ENCODE assay signal across 9 cellular contexts in genomic region chr11:6568191-6568918, GRCh38. TPM values are rescaled to one million over a fixed set of nuclear protein-coding genes. Genes with fewer than 3 reads are reported as not detected.
DNase-seq lines count a peak whose midpoint lies in the region; ATAC-seq, FAIRE-seq and TF ChIP-seq lines count a peak whose summit lies in the region.
"Had no signal": no experiment of that assay in that cellular context is flagged by ENCODE, and none has a peak within 500 bp of the region (broad histone marks: within the 10 kb centered on the region; RNA-seq: fewer than 3 reads in every experiment).

No MANE protein-coding gene starts in this region.

- H3K27me3 ChIP-seq in AG04450 (ENCODE audit: control insufficient read depth, insufficient read depth, low read length) (no peaks in the 10 kb centered on the region), HCT116 (ENCODE audit: insufficient read depth, low read length) (no peaks in the 10 kb centered on the region), keratinocyte (ENCODE audit: control insufficient read depth, extremely low read depth, insufficient read depth, low read length) (no peaks in the 10 kb centered on the region), smooth muscle cell (ENCODE audit: low read depth) (no peaks in the 10 kb centered on the region)

- no TSS peak for BruUV-seq in HCT116 (replicated peaks; lab: Mats Ljungman, UMichigan)

- H3K4me1 ChIP-seq in HCT116 (ENCODE audit: control insufficient read depth in 1 of 2, insufficient read depth in 2 of 2, low read length in 2 of 2) (peaks cover 0 to 1% of the 10 kb centered on the region in 2 experiments; a peak in 1 of 4 replicates), keratinocyte (ENCODE audit: control insufficient read depth, extremely low read depth, insufficient read depth, low read length) (peaks cover 5% of the 10 kb centered on the region), smooth muscle cell (ENCODE audit: low read depth) (no peaks in the 10 kb centered on the region)

- DNase-seq in AG04450 (ENCODE audit: low read depth, low spot score): peak; percentile 38
- DNase-seq in HCT116 (ENCODE audit: low read depth, low spot score): no peak
- DNase-seq in astrocyte of the cerebellum (ENCODE audit: low read depth): peak; percentile 60
- no peak for DNase-seq in keratinocyte (ENCODE audit: low read depth, low spot score)
- DNase-seq in central memory CD4-positive, alpha-beta T cell: no peak
- DNase-seq in smooth muscle cell (lab: John Stamatoyannopoulos, UW; ENCODE audit: unreplicated experiment): no peak

- no peaks in the 10 kb centered on the region for H3F3A ChIP-seq in smooth muscle cell (ENCODE audit: low read depth)

- H3K9me3 ChIP-seq in AG04450 (ENCODE audit: control insufficient read depth, insufficient read depth, low read length): peaks cover 8% of the 10 kb centered on the region; the same call in 1 of the 2 replicates
- H3K9me3 ChIP-seq in HCT116 (ENCODE audit: control insufficient read depth in 1 of 2, insufficient read depth in 1 of 2, low read depth in 1 of 2, low read length in 2 of 2): no peaks in the 10 kb centered on the region
- H3K9me3 ChIP-seq in keratinocyte (ENCODE audit: control insufficient read depth, low read depth, low read length): no peaks in the 10 kb centered on the region
- no peaks in the 10 kb centered on the region for H3K9me3 ChIP-seq in smooth muscle cell (replicated peaks; ENCODE audit: low read depth)

- no peak for TF ChIP-seq RAD21 in HCT116 (IDR thresholded peaks at IDR 0.05; ENCODE audit: low read depth)

- TF ChIP-seq POLR2A in HCT116 (IDR thresholded peaks at IDR 0.05; ENCODE audit: borderline replicate concordance, extremely low read depth, insufficient read depth, insufficient read length): no peak

- no peak overlapping the region for H3K27ac ChIP-seq in AG04450 (ENCODE audit: low read depth, low read length)
- no peak overlapping the region for H3K27ac ChIP-seq in HCT116 (ENCODE audit: low read depth, low read length)
- H3K27ac ChIP-seq in keratinocyte (ENCODE audit: control insufficient read depth, insufficient read depth, low read length): no peak overlapping the region
- no peak overlapping the region for H3K27ac ChIP-seq in smooth muscle cell (ENCODE audit: low read depth)

- no peaks in the 10 kb centered on the region for H3K36me3 Mint-ChIP-seq in activated T-helper 17 cell treated with anti-CD3 and anti-CD28 coated beads, Interleukin-2, amount 50 U/mL, for 72 hours (ENCODE audit: low read depth)

- ATAC-seq in HCT116 (peak; percentile 30; the same call in 1 of the 2 replicates), HG03378 (IDR thresholded peaks at IDR 0.05; ENCODE audit: unreplicated experiment) (no peak)
- ATAC-seq in activated T-helper 17 cell treated with anti-CD3 and anti-CD28 coated beads, Interleukin-2, amount 50 U/mL, for 72 hours (replicated peaks): no peak

- TF ChIP-seq CTCF in AG04450 (IDR thresholded peaks at IDR 0.05; ENCODE audit: low read depth, low read length) (0 out of 2 replicates have a peak, but pooled peaks have one; percentile 13), HCT116 (IDR thresholded peaks at IDR 0.05 in 2 of 3, conservative IDR thresholded peaks at IDR 0.05 in 1 of 3; ENCODE audit: borderline replicate concordance in 1 of 3, insufficient read depth in 1 of 3, low read depth in 2 of 3, low read length in 2 of 3) (peak in 1 of 3 experiments; percentile 16; a peak in 1 of 6 replicates), astrocyte of the cerebellum (IDR thresholded peaks at IDR 0.05; ENCODE audit: low read depth, low read length, missing control alignments) (no peak), keratinocyte (optimal IDR thresholded peaks at IDR 0.05 in 1 of 3, IDR thresholded peaks at IDR 0.05 in 1 of 3, conservative IDR thresholded peaks at IDR 0.05 in 1 of 3; ENCODE audit: extremely low read depth in 1 of 3, insufficient read depth in 2 of 3, low read length in 3 of 3) (no peak), smooth muscle cell (IDR thresholded peaks at IDR 0.05; ENCODE audit: borderline replicate concordance, insufficient read depth, poor library complexity, severe bottlenecking) (no peak)

- intact Hi-C loops in HCT116 (cut with micrococcal nuclease): no loop called here

- H3K79me2 ChIP-seq in HCT116 (ENCODE audit: insufficient read depth, low read length): no peaks in the 10 kb centered on the region
- H3K79me2 ChIP-seq in keratinocyte (ENCODE audit: control insufficient read depth, insufficient read depth, low read length): no peaks in the 10 kb centered on the region
- H3K79me2 ChIP-seq in smooth muscle cell (ENCODE audit: low read depth): no peaks in the 10 kb centered on the region

- H3K9ac ChIP-seq in HCT116 (ENCODE audit: low read length): no peak overlapping the region
- H3K9ac ChIP-seq in keratinocyte (ENCODE audit: control insufficient read depth, extremely low read depth, insufficient read depth, low read length): no peak overlapping the region
- no peak overlapping the region for H3K9ac ChIP-seq in smooth muscle cell (ENCODE audit: low read depth)

- H3K9me1 ChIP-seq in keratinocyte (ENCODE audit: control insufficient read depth, extremely low read depth, insufficient read depth, low read length): no peaks in the 10 kb centered on the region

- WGBS in smooth muscle cell (ENCODE audit: low lambda C conversion rate): 84% methylated on average over 4 of the region's 4 CpGs

- dilution Hi-C loops in keratinocyte (cut with MboI; ENCODE audit: extremely low pct_ligation_motif_present, low sequenced_read_pairs): no loop called here

- H3K4me1 Mint-ChIP-seq in activated T-helper 17 cell treated with anti-CD3 and anti-CD28 coated beads, Interleukin-2, amount 50 U/mL, for 72 hours: peaks cover 4% of the 10 kb centered on the region

- no peaks in the 10 kb centered on the region for H3K9me3 Mint-ChIP-seq in activated T-helper 17 cell treated with anti-CD3 and anti-CD28 coated beads, Interleukin-2, amount 50 U/mL, for 72 hours

- in situ Hi-C loops in astrocyte of the cerebellum (cut with HindIII; ENCODE audit: low sequenced_read_pairs): no loop called here

- CTCF ChIA-PET in AG04450 (lab: Charles Lee) (interaction anchor here (0.9 to 1.4 kb wide), 2 partner anchors 37 to 115 kb away, joined by 3 to 6 read pairs; partner anchors contain the start of gene MRPL17), HCT116 (lab: Charles Lee) (no interaction called here)

- POLR2A ChIA-PET in AG04450 (lab: Yijun Ruan, JAX) (no interaction called here), HCT116 (lab: Charles Lee) (no interaction called here)

- no peak overlapping the region for H3K27ac Mint-ChIP-seq in activated T-helper 17 cell treated with anti-CD3 and anti-CD28 coated beads, Interleukin-2, amount 50 U/mL, for 72 hours

- no peak overlapping the region for H3K4me3 Mint-ChIP-seq in activated T-helper 17 cell treated with anti-CD3 and anti-CD28 coated beads, Interleukin-2, amount 50 U/mL, for 72 hours

- peak; percentile 48 for FAIRE-seq in keratinocyte (lab: Jason Lieb, UNC)
- FAIRE-seq: TTC549 had no signal

- no peaks in the 10 kb centered on the region for H3K27me3 Mint-ChIP-seq in activated T-helper 17 cell treated with anti-CD3 and anti-CD28 coated beads, Interleukin-2, amount 50 U/mL, for 72 hours

- no peaks in the 10 kb centered on the region for H3K36me3 ChIP-seq in HCT116 (ENCODE audit: control insufficient read depth in 1 of 2, insufficient read depth in 2 of 2, low read length in 2 of 2)
- H3K36me3 ChIP-seq in keratinocyte (ENCODE audit: control insufficient read depth in 2 of 2, extremely low read depth in 1 of 2, insufficient read depth in 2 of 2, low read length in 2 of 2): peaks cover 0 to 1% of the 10 kb centered on the region in 2 experiments
- H3K36me3 ChIP-seq in smooth muscle cell (ENCODE audit: low read depth): no peaks in the 10 kb centered on the region

- H4K20me1 ChIP-seq in HCT116 (ENCODE audit: insufficient read depth) (no peaks in the 10 kb centered on the region), keratinocyte (ENCODE audit: control insufficient read depth, extremely low read depth, insufficient read depth, low read length) (no peaks in the 10 kb centered on the region), smooth muscle cell (ENCODE audit: low read depth) (no peaks in the 10 kb centered on the region)

- no peak overlapping the region for H2AFZ ChIP-seq in HCT116 (ENCODE audit: low read depth, low read length, poor library complexity, severe bottlenecking)
- no peak overlapping the region for H2AFZ ChIP-seq in keratinocyte (ENCODE audit: control insufficient read depth, low read length)
- H2AFZ ChIP-seq in smooth muscle cell (ENCODE audit: low read depth): no peak overlapping the region

- H3K4me2 ChIP-seq in HCT116 (ENCODE audit: low read length) (no peak overlapping the region), keratinocyte (ENCODE audit: control insufficient read depth, extremely low read depth, insufficient read depth, low read depth, low read length) (no peak overlapping the region), smooth muscle cell (no peak overlapping the region)

- RAD21 ChIA-PET in HCT116 (lab: Charles Lee; ENCODE audit: low non-redundant PET in 1 of 2, low total read pairs in 2 of 2, uncharacterized antibody in 2 of 2, unreplicated experiment in 2 of 2): no interaction called here

- H3K4me3 ChIP-seq in AG04450 (ENCODE audit: low read depth, low read length): no peak overlapping the region
- no peak overlapping the region for H3K4me3 ChIP-seq in HCT116 (replicated peaks in 1 of 2; ENCODE audit: low read depth in 1 of 2, low read length in 2 of 2)
- H3K4me3 ChIP-seq in astrocyte of the cerebellum (ENCODE audit: low read depth, low read length): no peak overlapping the region
- H3K4me3 ChIP-seq in keratinocyte (ENCODE audit: control insufficient read depth in 2 of 3, extremely low read depth in 1 of 3, insufficient read depth in 2 of 3, low read depth in 1 of 3, low read length in 3 of 3): no peak overlapping the region
- H3K4me3 ChIP-seq in smooth muscle cell: no peak overlapping the region

- no peaks in the 10 kb centered on the region for H3K9me2 ChIP-seq in HCT116 (ENCODE audit: insufficient read depth)

RNA-seq across cellular contexts. Expression of gene RRP8, which starts 35.1 kb away (rescaled TPM):
- 13.7 and 16.3 TPM in 2 replicates for polyA plus RNA-seq in AG04450 (2011; rRNA removed)
- 11.2 and 12.6 TPM in 2 replicates for polyA minus RNA-seq in AG04450 (2011; rRNA and poly(A)+ RNA removed)
- total RNA-seq in HCT116 (2021; ENCODE audit: unreplicated experiment): 17.8 TPM
- 6.7 and 10.1 TPM in 2 replicates for polyA plus RNA-seq in HCT116 (2012)
- 12.1 to 15.9 TPM (median 15.0 TPM) in 3 replicates for polyA plus RNA-seq in keratinocyte
- 21.4 TPM for polyA plus RNA-seq in keratinocyte (2011; ENCODE audit: low read depth)
- polyA plus RNA-seq in keratinocyte (2011; cell fraction: cytosol; rRNA removed): 9.7 and 12.3 TPM in 2 replicates
- 12.9 and 15.8 TPM in 2 replicates for polyA plus RNA-seq in keratinocyte (2011; cell fraction: nucleus; rRNA removed)
- polyA plus RNA-seq in keratinocyte (2012; ENCODE audit: low replicate concordance): 15.2 and 18.7 TPM in 2 replicates
- polyA minus RNA-seq in keratinocyte: 5.9 to 6.7 TPM (median 6.3 TPM) in 3 replicates
- polyA minus RNA-seq in keratinocyte (2011; cell fraction: cytosol; rRNA and poly(A)+ RNA removed): 5.0 TPM
- polyA minus RNA-seq in keratinocyte (2011; cell fraction: nucleus; rRNA and poly(A)+ RNA removed): 5.1 and 6.6 TPM in 2 replicates
- total RNA-seq in activated T-helper 17 cell treated with anti-CD3 and anti-CD28 coated beads, Interleukin-2, amount 50 U/mL, for 72 hours: 10 to 100 TPM; 27.2 to 31.9 TPM
- 10.2 and 13.5 TPM in 2 replicates for total RNA-seq in smooth muscle cell
- 23.5 and 24.9 TPM in 2 replicates for polyA plus RNA-seq in smooth muscle cell

RNA-seq across cellular contexts. Expression of gene ILK, which starts 35.2 kb away (rescaled TPM):
- 362 and 417 TPM in 2 replicates for polyA plus RNA-seq in AG04450 (2011; rRNA removed)
- polyA minus RNA-seq in AG04450 (2011; rRNA and poly(A)+ RNA removed): 303 and 387 TPM in 2 replicates
- 73.5 TPM for total RNA-seq in HCT116 (2021; ENCODE audit: unreplicated experiment)
- 95.4 and 102 TPM in 2 replicates for polyA plus RNA-seq in HCT116 (2012)
- 103 to 164 TPM (median 117 TPM) in 3 replicates for polyA plus RNA-seq in keratinocyte
- 54.4 TPM for polyA plus RNA-seq in keratinocyte (2011; ENCODE audit: low read depth)
- 116 and 118 TPM in 2 replicates for polyA plus RNA-seq in keratinocyte (2011; cell fraction: cytosol; rRNA removed)
- polyA plus RNA-seq in keratinocyte (2011; cell fraction: nucleus; rRNA removed): 151 and 152 TPM in 2 replicates
- 59.5 and 111 TPM in 2 replicates for polyA plus RNA-seq in keratinocyte (2012; ENCODE audit: low replicate concordance)
- polyA minus RNA-seq in keratinocyte: 108 to 148 TPM (median 113 TPM) in 3 replicates
- polyA minus RNA-seq in keratinocyte (2011; cell fraction: cytosol; rRNA and poly(A)+ RNA removed): 79.0 TPM
- 29.1 and 48.5 TPM in 2 replicates for polyA minus RNA-seq in keratinocyte (2011; cell fraction: nucleus; rRNA and poly(A)+ RNA removed)
- 100 to 1,000 TPM in 1 of 2 donors, 10 to 100 TPM in 1; 85.0 to 113 TPM for total RNA-seq in activated T-helper 17 cell treated with anti-CD3 and anti-CD28 coated beads, Interleukin-2, amount 50 U/mL, for 72 hours
- 138 and 166 TPM in 2 replicates for total RNA-seq in smooth muscle cell
- polyA plus RNA-seq in smooth muscle cell: 236 and 238 TPM in 2 replicates

RNA-seq across cellular contexts. Expression of gene TAF10, which starts 43.7 kb away (rescaled TPM):
- polyA plus RNA-seq in AG04450 (2011; rRNA removed): 170 and 215 TPM in 2 replicates
- 111 and 155 TPM in 2 replicates for polyA minus RNA-seq in AG04450 (2011; rRNA and poly(A)+ RNA removed)
- total RNA-seq in HCT116 (2021; ENCODE audit: unreplicated experiment): 151 TPM
- polyA plus RNA-seq in HCT116 (2012): 208 and 219 TPM in 2 replicates
- 120 to 181 TPM (median 165 TPM) in 3 replicates for polyA plus RNA-seq in keratinocyte
- 39.7 TPM for polyA plus RNA-seq in keratinocyte (2011; ENCODE audit: low read depth)
- polyA plus RNA-seq in keratinocyte (2011; cell fraction: cytosol; rRNA removed): 128 and 138 TPM in 2 replicates
- polyA plus RNA-seq in keratinocyte (2011; cell fraction: nucleus; rRNA removed): 66.4 and 74.6 TPM in 2 replicates
- 138 and 172 TPM in 2 replicates for polyA plus RNA-seq in keratinocyte (2012; ENCODE audit: low replicate concordance)
- polyA minus RNA-seq in keratinocyte: 69.5 to 176 TPM (median 96.2 TPM) in 3 replicates
- 95.0 TPM for polyA minus RNA-seq in keratinocyte (2011; cell fraction: cytosol; rRNA and poly(A)+ RNA removed)
- polyA minus RNA-seq in keratinocyte (2011; cell fraction: nucleus; rRNA and poly(A)+ RNA removed): 12.7 and 25.4 TPM in 2 replicates
- total RNA-seq in activated T-helper 17 cell treated with anti-CD3 and anti-CD28 coated beads, Interleukin-2, amount 50 U/mL, for 72 hours: 100 to 1,000 TPM in 1 of 2 donors, 10 to 100 TPM in 1; 82.2 to 106 TPM
- total RNA-seq in smooth muscle cell: 67.9 and 83.3 TPM in 2 replicates
- 373 and 378 TPM in 2 replicates for polyA plus RNA-seq in smooth muscle cell

RNA-seq across cellular contexts. Expression of gene TPP1, which starts 50.9 kb away (rescaled TPM):
- polyA plus RNA-seq in AG04450 (2011; rRNA removed): 128 and 152 TPM in 2 replicates
- 83.1 and 118 TPM in 2 replicates for polyA minus RNA-seq in AG04450 (2011; rRNA and poly(A)+ RNA removed)
- total RNA-seq in HCT116 (2021; ENCODE audit: unreplicated experiment): 44.7 TPM
- 43.6 and 44.2 TPM in 2 replicates for polyA plus RNA-seq in HCT116 (2012)
- 34.8 to 61.3 TPM (median 55.3 TPM) in 3 replicates for polyA plus RNA-seq in keratinocyte
- 40.5 TPM for polyA plus RNA-seq in keratinocyte (2011; ENCODE audit: low read depth)
- 27.1 and 53.7 TPM in 2 replicates for polyA plus RNA-seq in keratinocyte (2011; cell fraction: cytosol; rRNA removed)
- polyA plus RNA-seq in keratinocyte (2011; cell fraction: nucleus; rRNA removed): 182 and 196 TPM in 2 replicates
- 42.9 and 52.9 TPM in 2 replicates for polyA plus RNA-seq in keratinocyte (2012; ENCODE audit: low replicate concordance)
- polyA minus RNA-seq in keratinocyte: 50.5 to 109 TPM (median 70.8 TPM) in 3 replicates
- 80.2 TPM for polyA minus RNA-seq in keratinocyte (2011; cell fraction: cytosol; rRNA and poly(A)+ RNA removed)
- 76.6 and 90.7 TPM in 2 replicates for polyA minus RNA-seq in keratinocyte (2011; cell fraction: nucleus; rRNA and poly(A)+ RNA removed)
- total RNA-seq in activated T-helper 17 cell treated with anti-CD3 and anti-CD28 coated beads, Interleukin-2, amount 50 U/mL, for 72 hours: 100 to 1,000 TPM in 1 of 2 donors, 10 to 100 TPM in 1; 75.7 to 172 TPM
- total RNA-seq in smooth muscle cell: 21.6 and 37.3 TPM in 2 replicates
- 54.1 and 55.4 TPM in 2 replicates for polyA plus RNA-seq in smooth muscle cell

Comparison
In these comparisons a context has a peak if more than half of its experiments do, and no peak if none do; other contexts are left out.
1. DNase-seq: peak in AG04450 (single experiment) and astrocyte of the cerebellum (single experiment); none in HCT116 (single experiment), keratinocyte (single experiment), central memory CD4-positive, alpha-beta T cell (single experiment) and smooth muscle cell (single experiment).